In the genomic region with DNA sequence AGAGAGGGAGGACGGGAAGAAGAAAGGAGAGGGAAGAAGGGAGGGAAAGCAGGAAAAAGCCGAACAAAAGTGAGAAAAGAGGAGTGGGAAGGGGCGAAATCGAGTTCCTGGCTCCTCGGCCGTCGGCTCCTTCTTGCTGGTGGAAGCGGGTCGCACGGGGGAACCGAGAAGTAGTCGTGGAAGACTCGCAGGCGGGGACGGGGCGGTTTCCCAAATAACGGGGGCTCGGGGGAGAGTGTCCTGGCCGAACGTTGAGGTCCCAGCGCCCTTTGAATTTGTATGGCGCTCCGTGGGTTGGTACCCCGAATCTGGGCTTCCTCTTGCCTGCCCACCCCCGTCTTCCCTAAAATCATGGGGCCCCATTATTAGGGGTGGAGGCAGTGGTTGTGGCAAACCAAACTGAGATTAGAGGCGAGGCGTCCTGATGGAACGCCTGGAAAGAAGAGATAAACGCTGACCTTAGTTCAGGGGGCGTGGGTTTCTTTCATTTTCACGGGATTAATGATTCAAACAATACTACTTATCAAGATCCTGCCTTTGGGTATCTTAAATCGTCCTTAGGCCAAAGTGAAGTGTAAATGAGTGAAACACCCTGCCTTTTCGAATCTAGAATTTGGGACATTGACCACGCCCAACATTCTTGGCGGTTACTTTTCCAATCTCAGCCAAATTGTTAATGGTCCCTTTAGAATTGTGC, we compare ENCODE assay signal across 8 cellular contexts. TPM values are rescaled to one million over a fixed set of nuclear protein-coding genes. Genes with fewer than 3 reads are reported as not detected.
DNase-seq lines count a peak whose midpoint lies in the region; ATAC-seq and TF ChIP-seq lines count a peak whose summit lies in the region.

No MANE protein-coding gene starts in this region.

- ATAC-seq in SK-N-SH treated with all-trans-retinoic acid at 6 μM for 48 hours (peak; percentile 17), GM21576 (IDR thresholded peaks at IDR 0.05; ENCODE audit: unreplicated experiment) (no peak)

- no peak for TF ChIP-seq CTCF in uterus (IDR thresholded peaks at IDR 0.05)

- H3K27ac Mint-ChIP-seq in T-helper 2 cell treated with Interferon-gamma antibody and Interleukin-4, amounts not matched to agents 5 μg/mL and 100 μg/mL, for 36 hours: peak overlapping the region; percentile 49

- no peaks in the 10 kb centered on the region for H3K36me3 ChIP-seq in effector memory CD4-positive, alpha-beta T cell (ENCODE audit: control insufficient read depth, insufficient read depth, low read length)
- no peaks in the 10 kb centered on the region for H3K36me3 ChIP-seq in uterus

- no peaks in the 10 kb centered on the region for H3K9me3 Mint-ChIP-seq in T-helper 2 cell treated with Interferon-gamma antibody and Interleukin-4, amounts not matched to agents 5 μg/mL and 100 μg/mL, for 36 hours

- H3K4me3 ChIP-seq in effector memory CD4-positive, alpha-beta T cell (ENCODE audit: insufficient read depth, low read depth, low read length, poor library complexity, severe bottlenecking): peak overlapping the region; percentile 51
- H3K4me3 ChIP-seq in uterus: peak overlapping the region; percentile 70 to 81

- DNase-seq in T-helper 2 cell treated with Interferon-gamma antibody and Interleukin-4, amounts not matched to agents 5 μg/mL and 100 μg/mL, for 36 hours (ENCODE audit: low spot score): peak; percentile 52
- DNase-seq in T-helper 2 cell: no peak
- DNase-seq in effector memory CD4-positive, alpha-beta T cell: peak in 1 of 3 donors; percentile 2
- peak; percentile 20 for DNase-seq in mucosa of gallbladder (ENCODE audit: low spot score)
- DNase-seq in uterus: no peak
- DNase-seq in activated CD4-positive, CD25-positive, alpha-beta regulatory T cell (lab: John Stamatoyannopoulos, UW): no peak

- no peak for TF ChIP-seq POLR2A in uterus (IDR thresholded peaks at IDR 0.05)

- no peaks in the 10 kb centered on the region for H3K9me3 ChIP-seq in effector memory CD4-positive, alpha-beta T cell (ENCODE audit: control insufficient read depth, low read length)
- no peaks in the 10 kb centered on the region for H3K9me3 ChIP-seq in uterus

- no peaks in the 10 kb centered on the region for H3K27me3 ChIP-seq in effector memory CD4-positive, alpha-beta T cell (replicated peaks; ENCODE audit: control insufficient read depth, insufficient read depth, low read length, poor library complexity, severe bottlenecking)
- no peaks in the 10 kb centered on the region for H3K27me3 ChIP-seq in uterus

- peaks cover 4% of the 10 kb centered on the region for H3K36me3 Mint-ChIP-seq in T-helper 2 cell treated with Interferon-gamma antibody and Interleukin-4, amounts not matched to agents 5 μg/mL and 100 μg/mL, for 36 hours (ENCODE audit: low read depth)

- H3K4me1 Mint-ChIP-seq in T-helper 2 cell treated with Interferon-gamma antibody and Interleukin-4, amounts not matched to agents 5 μg/mL and 100 μg/mL, for 36 hours (ENCODE audit: low read depth): peaks cover 22% of the 10 kb centered on the region

- peaks cover 26% of the 10 kb centered on the region for H3K27me3 Mint-ChIP-seq in T-helper 2 cell treated with Interferon-gamma antibody and Interleukin-4, amounts not matched to agents 5 μg/mL and 100 μg/mL, for 36 hours (ENCODE audit: low read depth)

- no peak overlapping the region for H3K27ac ChIP-seq in effector memory CD4-positive, alpha-beta T cell (ENCODE audit: insufficient read depth, low read length, poor library complexity, severe bottlenecking)
- H3K27ac ChIP-seq in uterus: peak overlapping the region; percentile 96 to 98

- intact Hi-C loops in uterus (cut with DNase I; ENCODE audit: low total_unique reads): no loop called here

- H3K4me3 Mint-ChIP-seq in T-helper 2 cell treated with Interferon-gamma antibody and Interleukin-4, amounts not matched to agents 5 μg/mL and 100 μg/mL, for 36 hours: peak overlapping the region; percentile 85

- peaks cover 6% of the 10 kb centered on the region for H3K4me1 ChIP-seq in effector memory CD4-positive, alpha-beta T cell (ENCODE audit: control insufficient read depth, insufficient read depth, low read length, poor library complexity, severe bottlenecking)
- peaks cover 10 to 12% of the 10 kb centered on the region in 2 donors for H3K4me1 ChIP-seq in uterus

TF ChIP-seq in SK-N-SH treated with all-trans-retinoic acid at 6 μM for 48 hours, 23 proteins besides CTCF, POLR2A, EP300 and RAD21:
- TF ChIP-seq, protein P1, sequence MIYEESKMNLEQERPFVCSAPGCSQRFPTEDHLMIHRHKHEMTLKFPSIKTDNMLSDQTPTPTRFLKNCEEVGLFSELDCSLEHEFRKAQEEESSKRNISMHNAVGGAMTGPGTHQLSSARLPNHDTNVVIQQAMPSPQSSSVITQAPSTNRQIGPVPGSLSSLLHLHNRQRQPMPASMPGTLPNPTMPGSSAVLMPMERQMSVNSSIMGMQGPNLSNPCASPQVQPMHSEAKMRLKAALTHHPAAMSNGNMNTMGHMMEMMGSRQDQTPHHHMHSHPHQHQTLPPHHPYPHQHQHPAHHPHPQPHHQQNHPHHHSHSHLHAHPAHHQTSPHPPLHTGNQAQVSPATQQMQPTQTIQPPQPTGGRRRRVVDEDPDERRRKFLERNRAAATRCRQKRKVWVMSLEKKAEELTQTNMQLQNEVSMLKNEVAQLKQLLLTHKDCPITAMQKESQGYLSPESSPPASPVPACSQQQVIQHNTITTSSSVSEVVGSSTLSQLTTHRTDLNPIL (CRISPR knock-in tag; IDR thresholded peaks at IDR 0.05; ENCODE audit: low read depth): no peak
- peak; percentile 71 for TF ChIP-seq ZNF70 (CRISPR knock-in tag; IDR thresholded peaks at IDR 0.05)

RNA-seq across cellular contexts. Expression of a gene that starts 0.9 kb away (rescaled TPM):
- total RNA-seq in mucosa of gallbladder (16.9 TPM), uterus (100 to 1,000 TPM in 1 of 4 donors, 10 to 100 TPM in 2, 1 to 10 TPM in 1; 6.1 to 108 (median 32.2) TPM)

Comparison
In these comparisons a context has a peak if more than half of its experiments do, and no peak if none do; other contexts are left out.
1. DNase-seq: peak in T-helper 2 cell treated with Interferon-gamma antibody and Interleukin-4, amounts not matched to agents 5 μg/mL and 100 μg/mL, for 36 hours (single experiment) and mucosa of gallbladder (single experiment); none in T-helper 2 cell (0 of 5), uterus (0 of 2) and activated CD4-positive, CD25-positive, alpha-beta regulatory T cell (0 of 4).